In the genomic region with DNA sequence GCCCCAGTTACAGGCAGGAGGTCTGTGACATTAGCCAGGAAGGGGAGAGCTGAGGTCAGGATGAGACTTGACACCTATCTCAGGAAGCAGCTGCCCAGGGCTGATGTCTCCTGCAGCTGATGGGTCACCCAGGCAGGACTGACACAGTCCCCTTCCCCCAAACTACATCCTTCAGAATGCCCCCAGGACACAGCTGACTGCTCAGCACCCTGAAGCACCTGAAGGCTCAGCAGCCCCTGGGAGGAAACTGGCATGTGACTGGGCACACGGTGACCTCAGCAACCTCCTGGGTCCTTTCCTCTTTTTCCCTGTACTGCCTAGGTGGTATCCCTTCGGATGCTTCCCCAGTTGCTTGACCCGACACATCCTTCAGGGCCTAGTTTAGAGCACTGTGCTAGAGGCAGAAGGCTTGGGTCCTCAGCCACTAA, we compare ENCODE assay signal across 8 cellular contexts. TPM values are rescaled to one million over a fixed set of nuclear protein-coding genes. Genes with fewer than 3 reads are reported as not detected.
A peak's percentile ranks its signal among the peaks of the same experiment; 100 is the strongest.
DNase-seq lines count a peak whose midpoint lies in the region; ATAC-seq and TF ChIP-seq lines count a peak whose summit lies in the region.

No MANE protein-coding gene starts in this region.

- ATAC-seq in GM21515 (IDR thresholded peaks at IDR 0.05; ENCODE audit: unreplicated experiment) (no peak), HG03378 (IDR thresholded peaks at IDR 0.05; ENCODE audit: unreplicated experiment) (no peak)

- H3K27me3 Mint-ChIP-seq in nephron progenitor cell (ENCODE audit: low read depth, poor library complexity): peaks cover 3% of the 10 kb centered on the region

- peak overlapping the region; percentile 92 for H3K4me3 Mint-ChIP-seq in nephron progenitor cell

- DNase-seq in AG10803 (ENCODE audit: low read depth): no peak
- peak; percentile 33 for DNase-seq in NB4 (ENCODE audit: low read depth)
- no peak for DNase-seq in dorsolateral prefrontal cortex
- no peak for DNase-seq in nephron progenitor cell
- DNase-seq in testis: no peak
- DNase-seq in WERI-Rb-1: no peak

- TF ChIP-seq CTCF in AG10803 (conservative IDR thresholded peaks at IDR 0.05; ENCODE audit: low read length) (no peak), NB4 (IDR thresholded peaks at IDR 0.05; ENCODE audit: low read depth, low read length) (no peak), dorsolateral prefrontal cortex (IDR thresholded peaks at IDR 0.05 in 54 of 56, conservative IDR thresholded peaks at IDR 0.05 in 2 of 56; ENCODE audit: low read depth in 1 of 56, partially characterized antibody in 56 of 56) (no peak), nephron progenitor cell (IDR thresholded peaks at IDR 0.05) (no peak), testis (IDR thresholded peaks at IDR 0.05) (no peak), WERI-Rb-1 (IDR thresholded peaks at IDR 0.05; ENCODE audit: low read depth, low read length) (no peak)

- TF ChIP-seq POLR2A in NB4 (IDR thresholded peaks at IDR 0.05; ENCODE audit: extremely low read depth, insufficient read length): no peak
- no peak for TF ChIP-seq POLR2A in testis (IDR thresholded peaks at IDR 0.05)

- peak overlapping the region in 40 of 59 donors; percentile 5 to 90 (median 72) for H3K27ac ChIP-seq in dorsolateral prefrontal cortex
- no peak overlapping the region for H3K27ac ChIP-seq in testis
- no peak overlapping the region; the same call in 1 of the 2 replicates for H3K27ac ChIP-seq in WERI-Rb-1

- peak overlapping the region; percentile 97 for H3K4me3 ChIP-seq in AG10803 (ENCODE audit: low read length)
- H3K4me3 ChIP-seq in NB4 (ENCODE audit: low read depth, low read length): no peak overlapping the region
- peak overlapping the region in 56 of 59 donors; percentile 3 to 77 (median 65) for H3K4me3 ChIP-seq in dorsolateral prefrontal cortex
- H3K4me3 ChIP-seq in testis: peak overlapping the region in 1 of 2 donors; percentile 76
- no peak overlapping the region; the same call in 1 of the 2 replicates for H3K4me3 ChIP-seq in WERI-Rb-1 (ENCODE audit: low read depth, low read length)

- H3K36me3 ChIP-seq in testis (ENCODE audit: low read depth, missing control alignments) (no peaks in the 10 kb centered on the region), WERI-Rb-1 (peaks cover 7% of the 10 kb centered on the region)

- H3K27ac Mint-ChIP-seq in nephron progenitor cell: no peak overlapping the region

- H3K9me3 Mint-ChIP-seq in nephron progenitor cell: no peaks in the 10 kb centered on the region

- H3K9me3 ChIP-seq in testis: no peaks in the 10 kb centered on the region
- H3K9me3 ChIP-seq in WERI-Rb-1 (ENCODE audit: severe bottlenecking): no peaks in the 10 kb centered on the region

- H3K4me1 ChIP-seq in testis: peaks cover 23% of the 10 kb centered on the region

- H3K27me3 ChIP-seq in dorsolateral prefrontal cortex (peaks cover 0 to 7% (median 0%) of the 10 kb centered on the region in 45 donors), testis (no peaks in the 10 kb centered on the region), WERI-Rb-1 (ENCODE audit: insufficient read depth, low read depth, severe bottlenecking) (no peaks in the 10 kb centered on the region)

- WGBS in testis, 2 donors: 70 to 73% methylated on average over 3 of the region's 3 CpGs

- H3K36me3 Mint-ChIP-seq in nephron progenitor cell (ENCODE audit: low read depth): no peaks in the 10 kb centered on the region

- intact Hi-C loops in dorsolateral prefrontal cortex (cut with DNase I): no loop called here
- intact Hi-C loops in testis (cut with DNase I; ENCODE audit: low total_unique reads): no loop called here

- peaks cover 65% of the 10 kb centered on the region for H3K4me1 Mint-ChIP-seq in nephron progenitor cell

RNA-seq across cellular contexts. Expression of gene SDC4, which starts 1.9 kb away (rescaled TPM):
- total RNA-seq in dorsolateral prefrontal cortex: 100 to 1,000 TPM in 16 of 120 experiments, 10 to 100 TPM in 104; 20.8 to 232 (median 66.2) TPM
- 100 to 1,000 TPM; 191 to 234 TPM for total RNA-seq in testis
- 124 TPM for polyA plus RNA-seq in testis (ENCODE audit: insufficient read depth, low read depth, low replicate concordance)

RNA-seq across cellular contexts. Expression of gene SYS1, which starts 16.7 kb away (rescaled TPM):
- 10 to 100 TPM; 19.5 to 49.7 (median 29.3) TPM for total RNA-seq in dorsolateral prefrontal cortex
- total RNA-seq in testis: 10 to 100 TPM; 33.1 to 34.6 TPM
- polyA plus RNA-seq in testis (ENCODE audit: insufficient read depth, low read depth, low replicate concordance): 20.0 TPM

RNA-seq across cellular contexts. Expression of gene TP53TG5, which starts 31.8 kb away (rescaled TPM):
- total RNA-seq in dorsolateral prefrontal cortex: 10 to 100 TPM in 83 of 120 experiments, 1 to 10 TPM in 37; 1.0 to 82.8 (median 15.3) TPM
- total RNA-seq in testis: 10 to 100 TPM in 1 of 2 donors, 1 to 10 TPM in 1; 6.4 to 12.3 TPM
- 28.2 TPM for polyA plus RNA-seq in testis (ENCODE audit: insufficient read depth, low read depth, low replicate concordance)

RNA-seq across cellular contexts. Expression of gene MATN4, which starts 38.2 kb away (rescaled TPM):
- total RNA-seq in dorsolateral prefrontal cortex (under 1 TPM in 24 of 120 experiments, not detected in 96; 0.19 to 0.68 (median 0.29) TPM), testis (1 to 10 TPM; 2.8 to 3.5 TPM)
- polyA plus RNA-seq in testis (ENCODE audit: insufficient read depth, low read depth, low replicate concordance): 1.1 TPM

RNA-seq across cellular contexts. Expression of gene RBPJL, which starts 39.7 kb away (rescaled TPM):
- total RNA-seq in dorsolateral prefrontal cortex (under 1 TPM in 13 of 120 experiments, not detected in 107; 0.25 to 0.87 (median 0.33) TPM), testis (1 to 10 TPM in 1 of 2 donors, under 1 TPM in 1; 0.43 to 1.1 TPM)
- 0.26 TPM for polyA plus RNA-seq in testis (ENCODE audit: insufficient read depth, low read depth, low replicate concordance)

Comparison
In these comparisons a context has a peak if more than half of its experiments do, and no peak if none do; other contexts are left out.
1. H3K4me3 ChIP-seq: peak in AG10803 (single experiment) and dorsolateral prefrontal cortex (56 of 59); none in NB4 (single experiment) and WERI-Rb-1 (single experiment).
2. H3K27ac ChIP-seq: peak in dorsolateral prefrontal cortex (40 of 59); none in testis (0 of 2) and WERI-Rb-1 (single experiment).